Comparison of ENCODE assay signal across 8 cellular contexts in the genomic region with DNA sequence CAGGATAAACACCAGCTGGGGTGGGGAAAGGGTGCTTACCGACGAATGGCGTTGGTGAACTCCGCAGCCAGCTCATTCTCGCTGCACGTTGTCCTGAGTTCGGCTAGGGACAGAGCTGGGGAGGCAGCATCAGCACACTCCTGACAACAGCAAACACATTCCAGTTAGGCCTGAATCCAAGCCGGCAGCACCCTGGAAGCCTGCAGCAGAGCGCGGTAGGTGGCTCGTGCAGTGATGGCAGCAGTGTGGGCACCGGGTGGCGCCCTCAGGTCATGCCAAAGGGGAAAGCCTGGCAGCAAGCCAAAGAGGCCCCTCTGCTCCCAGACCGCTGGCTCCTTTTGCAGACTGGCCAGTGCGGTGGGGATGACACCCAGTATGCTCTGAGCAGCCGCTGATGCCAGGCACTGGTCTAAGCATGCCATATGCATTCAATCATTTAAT.
A peak's percentile ranks its signal among the peaks of the same experiment; 100 is the strongest.
DNase-seq lines count a peak whose midpoint lies in the region; ATAC-seq and TF ChIP-seq lines count a peak whose summit lies in the region.

No MANE protein-coding gene starts in this region.

- no peak overlapping the region for H3K4me3 ChIP-seq in adrenal gland

- intact Hi-C loops in adrenal gland (cut with DNase I) = no loop called here

- H3K27ac ChIP-seq in adrenal gland = no peak overlapping the region

- TF ChIP-seq POLR2A in adrenal gland (IDR thresholded peaks at IDR 0.05) = no peak

- H3K4me1 ChIP-seq in adrenal gland (replicated peaks in 1 of 2) = peaks cover 0 to 15% of the 10 kb centered on the region in 2 donors

- no peaks in the 10 kb centered on the region for H3K9me3 ChIP-seq in adrenal gland (replicated peaks in 1 of 3)

- no peaks in the 10 kb centered on the region for H3K27me3 ChIP-seq in adrenal gland

- no peaks in the 10 kb centered on the region for H3K36me3 ChIP-seq in adrenal gland (replicated peaks in 1 of 2)

- peak; percentile 44 for DNase-seq in AG08396 (ENCODE audit: low spot score)
- DNase-seq in HK-2 (ENCODE audit: unreplicated experiment) = peak; percentile 41
- peak in 3 of 7 donors; percentile 36 to 72 (median 50) for DNase-seq in adrenal gland
- peak; percentile 39 for DNase-seq in medulla oblongata (ENCODE audit: extremely low spot score)
- no peak for DNase-seq in SW480 (ENCODE audit: low spot score)

- TF ChIP-seq CTCF in adrenal gland (IDR thresholded peaks at IDR 0.05) = peak in 4 of 6 experiments; percentile 3 to 37 (median 28)

- WGBS in adrenal gland, 4 donors = 77 to 92% (median 89%) methylated on average over 5 to 16 of the region's 16 CpGs

- ATAC-seq in HG02973 (IDR thresholded peaks at IDR 0.05; ENCODE audit: unreplicated experiment) (no peak), GM18519 (IDR thresholded peaks at IDR 0.05; ENCODE audit: low FRiP score, unreplicated experiment) (no peak), HG03378 (IDR thresholded peaks at IDR 0.05; ENCODE audit: unreplicated experiment) (no peak)
